Comparison of ENCODE assay signal across 1 cellular context in genomic region chr20:45012682-45013302, GRCh38.
TF ChIP-seq lines count a peak whose summit lies in the region.

No MANE protein-coding gene starts in this region.

TF ChIP-seq in GM23338, 12 proteins besides CTCF, POLR2A, EP300 and RAD21 (continued from another document):
- TF ChIP-seq ETS1 (IDR thresholded peaks at IDR 0.05): no peak
- TF ChIP-seq EZH2 (IDR thresholded peaks at IDR 0.05; ENCODE audit: low read depth, unreplicated experiment): no peak
- TF ChIP-seq POLR2AphosphoS5 (IDR thresholded peaks at IDR 0.05; ENCODE audit: low read depth): no peak
- TF ChIP-seq JUNB (IDR thresholded peaks at IDR 0.05; ENCODE audit: unreplicated experiment): no peak
- no peak for TF ChIP-seq ZNF114 (CRISPR knock-in tag; IDR thresholded peaks at IDR 0.05)
- no peak for TF ChIP-seq ZNF331 (CRISPR knock-in tag; IDR thresholded peaks at IDR 0.05; ENCODE audit: low read depth)
- TF ChIP-seq ZNF462 (CRISPR knock-in tag; IDR thresholded peaks at IDR 0.05): no peak
- no peak for TF ChIP-seq NANOG (IDR thresholded peaks at IDR 0.05; ENCODE audit: borderline replicate concordance)
- no peak for TF ChIP-seq STAT1 (IDR thresholded peaks at IDR 0.05; ENCODE audit: unreplicated experiment)
